ENCODE assay signal across 23 cellular contexts in genomic region chr17:39823407-39824054, GRCh38. TPM values are rescaled to one million over a fixed set of nuclear protein-coding genes. Genes with fewer than 3 reads are reported as not detected.
DNase-seq lines count a peak whose midpoint lies in the region; ATAC-seq, FAIRE-seq and TF ChIP-seq lines count a peak whose summit lies in the region.
"Had no signal": no experiment of that assay in that cellular context is flagged by ENCODE, and none has a peak within 500 bp of the region (broad histone marks: within the 10 kb centered on the region; RNA-seq: fewer than 3 reads in every experiment).

No MANE protein-coding gene starts in this region.

- TF ChIP-seq CTCF in natural killer cell (IDR thresholded peaks at IDR 0.05), result no peak

- CTCF ChIA-PET in T-cell (lab: Charles Lee), result interaction anchor here in 1 of 2 donors (0.6 kb wide), 2 partner anchors 206 to 688 kb away, joined by 3 to 7 read pairs; no protein-coding TSS in a partner anchor

- H3K9me3 Mint-ChIP-seq in natural killer cell, result peaks cover 0 to 5% of the 10 kb centered on the region in 2 donors
- peaks cover 17% of the 10 kb centered on the region for H3K9me3 Mint-ChIP-seq in natural killer cell treated with Interleukin-12 subunit alpha and Interleukin-12 subunit beta and Interleukin-15 and Interleukin-18, amount 100 ng/mL, for 72 hours
- peaks cover 12 to 29% (median 16%) of the 10 kb centered on the region in 3 donors for H3K9me3 Mint-ChIP-seq in T-cell
- H3K9me3 Mint-ChIP-seq in stimulated activated memory B cell treated with anti-CD40 and anti-IgM and Interleukin-4, amounts not matched to agents 10 μg/mL and 1 μg/mL and 100 μg/mL, for 72 hours, result peaks cover 18% of the 10 kb centered on the region

- POLR2A ChIA-PET in T-cell (lab: Charles Lee), result no interaction called here

- H3K4me3 Mint-ChIP-seq in natural killer cell (no peak overlapping the region), T-cell (no peak overlapping the region)
- no peak overlapping the region for H3K4me3 Mint-ChIP-seq in natural killer cell treated with Interleukin-12 subunit alpha and Interleukin-12 subunit beta and Interleukin-15 and Interleukin-18, amount 100 ng/mL, for 72 hours
- no peak overlapping the region for H3K4me3 Mint-ChIP-seq in stimulated activated memory B cell treated with anti-CD40 and anti-IgM and Interleukin-4, amounts not matched to agents 10 μg/mL and 1 μg/mL and 100 μg/mL, for 72 hours
- H3K4me3 Mint-ChIP-seq: effector memory CD8-positive, alpha-beta T cell; T-helper 2 cell treated with Interferon-gamma antibody and Interleukin-4, amounts not matched to agents 5 μg/mL and 100 μg/mL, for 36 hours had no signal

- H3K27me3 Mint-ChIP-seq in natural killer cell (ENCODE audit: low read depth in 2 of 2) (no peaks in the 10 kb centered on the region), T-cell (no peaks in the 10 kb centered on the region)
- no peaks in the 10 kb centered on the region for H3K27me3 Mint-ChIP-seq in natural killer cell treated with Interleukin-12 subunit alpha and Interleukin-12 subunit beta and Interleukin-15 and Interleukin-18, amount 100 ng/mL, for 72 hours
- no peaks in the 10 kb centered on the region for H3K27me3 Mint-ChIP-seq in stimulated activated memory B cell treated with anti-CD40 and anti-IgM and Interleukin-4, amounts not matched to agents 10 μg/mL and 1 μg/mL and 100 μg/mL, for 72 hours
- H3K27me3 Mint-ChIP-seq: effector memory CD8-positive, alpha-beta T cell had no signal

- FAIRE-seq in GM18507 (lab: Jason Lieb, UNC), result peak; percentile 15
- FAIRE-seq: frontal cortex had no signal

- intact Hi-C loops in natural killer cell (cut with micrococcal nuclease), result no loop called here

- ATAC-seq in natural killer cell, result no peak
- ATAC-seq in natural killer cell treated with Interleukin-12 subunit alpha and Interleukin-12 subunit beta and Interleukin-15 and Interleukin-18, amount 100 ng/mL, for 72 hours, result no peak
- ATAC-seq in T-cell (replicated peaks in 1 of 4), result no peak
- ATAC-seq in stimulated activated memory B cell treated with anti-CD40 and anti-IgM and Interleukin-4, amounts not matched to agents 10 μg/mL and 1 μg/mL and 100 μg/mL, for 72 hours, result no peak
- ATAC-seq: effector memory CD8-positive, alpha-beta T cell; left ventricle myocardium superior; mucosa of descending colon had no signal

- DNase-seq in natural killer cell (no peak), GM18507 (ENCODE audit: extremely low spot score, insufficient read length, low read depth) (no peak), T-cell (no peak), C1 segment of cervical spinal cord (lab: John Stamatoyannopoulos, UW) (no peak)
- no peak for DNase-seq in natural killer cell treated with Interleukin-12 subunit alpha and Interleukin-12 subunit beta and Interleukin-15 and Interleukin-18, amount 100 ng/mL, for 72 hours (ENCODE audit: low spot score)
- no peak for DNase-seq in stimulated activated naive CD4-positive, alpha-beta T cell treated with Interleukin-2 at 50 U/mL for 16 hours (lab: John Stamatoyannopoulos, UW)
- DNase-seq: brain microvascular endothelial cell; effector memory CD8-positive, alpha-beta T cell; H7; left ventricle myocardium superior; mucosa of descending colon; NCI-H2171 treated with DMSO at 0.1 percent for 48 hours; NCI-H526 treated with DMSO at 0.1 percent for 48 hours; SK-N-SH; tibial artery had no signal

- H3K4me1 Mint-ChIP-seq in natural killer cell, result peaks cover 52 to 61% of the 10 kb centered on the region in 2 donors
- H3K4me1 Mint-ChIP-seq in natural killer cell treated with Interleukin-12 subunit alpha and Interleukin-12 subunit beta and Interleukin-15 and Interleukin-18, amount 100 ng/mL, for 72 hours (ENCODE audit: low read depth in 2 of 2), result peaks cover 56 to 68% of the 10 kb centered on the region in 2 donors
- peaks cover 49 to 53% (median 53%) of the 10 kb centered on the region in 3 donors for H3K4me1 Mint-ChIP-seq in T-cell
- H3K4me1 Mint-ChIP-seq in stimulated activated memory B cell treated with anti-CD40 and anti-IgM and Interleukin-4, amounts not matched to agents 10 μg/mL and 1 μg/mL and 100 μg/mL, for 72 hours, result peaks cover 51% of the 10 kb centered on the region

- H3K36me3 Mint-ChIP-seq in natural killer cell, result peaks cover 26% of the 10 kb centered on the region
- peaks cover 60% of the 10 kb centered on the region for H3K36me3 Mint-ChIP-seq in natural killer cell treated with Interleukin-12 subunit alpha and Interleukin-12 subunit beta and Interleukin-15 and Interleukin-18, amount 100 ng/mL, for 72 hours
- peaks cover 77% of the 10 kb centered on the region for H3K36me3 Mint-ChIP-seq in T-cell
- H3K36me3 Mint-ChIP-seq in stimulated activated memory B cell treated with anti-CD40 and anti-IgM and Interleukin-4, amounts not matched to agents 10 μg/mL and 1 μg/mL and 100 μg/mL, for 72 hours, result peaks cover 92% of the 10 kb centered on the region

- H3K27ac Mint-ChIP-seq in natural killer cell (peak overlapping the region; percentile 73 to 94), T-cell (peak overlapping the region; percentile 80 to 99)
- H3K27ac Mint-ChIP-seq in natural killer cell treated with Interleukin-12 subunit alpha and Interleukin-12 subunit beta and Interleukin-15 and Interleukin-18, amount 100 ng/mL, for 72 hours, result peak overlapping the region in 1 of 2 donors; percentile 77
- peak overlapping the region; percentile 90 for H3K27ac Mint-ChIP-seq in stimulated activated memory B cell treated with anti-CD40 and anti-IgM and Interleukin-4, amounts not matched to agents 10 μg/mL and 1 μg/mL and 100 μg/mL, for 72 hours
- H3K27ac Mint-ChIP-seq: activated T-helper 2 cell treated with anti-CD3 and anti-CD28 coated beads, Interferon-gamma antibody, Interleukin-2, Interleukin-4, amounts not matched to agents 10 μg/mL and 5 μg/mL and 100 μg/mL, durations not matched to agents 14 hours and 24 hours and 36 hours; T-helper 2 cell treated with Interferon-gamma antibody and Interleukin-4, amounts not matched to agents 5 μg/mL and 100 μg/mL, for 36 hours had no signal

RNA-seq across cellular contexts. Expression of gene IKZF3, which starts 40.6 kb away (rescaled TPM):
- total RNA-seq in natural killer cell (100 to 1,000 TPM; 134 to 162 (median 139) TPM), T-cell (100 to 1,000 TPM in 3 of 5 donors, 10 to 100 TPM in 2; 78.1 to 112 (median 108) TPM)
- 10 to 100 TPM; 65.5 to 80.9 TPM for total RNA-seq in natural killer cell treated with Interleukin-12 subunit alpha and Interleukin-12 subunit beta and Interleukin-15 and Interleukin-18, amount 100 ng/mL, for 72 hours
- total RNA-seq: pulmonary artery endothelial cell had no signal

RNA-seq across cellular contexts. Expression of gene ZPBP2, which starts 44.5 kb away (rescaled TPM):
- not detected for total RNA-seq in natural killer cell
- total RNA-seq in natural killer cell treated with Interleukin-12 subunit alpha and Interleukin-12 subunit beta and Interleukin-15 and Interleukin-18, amount 100 ng/mL, for 72 hours, result not detected
- total RNA-seq in T-cell, result under 1 TPM in 1 of 5 donors, not detected in 4; 0.19 TPM
- total RNA-seq: activated T-helper 2 cell treated with anti-CD3 and anti-CD28 coated beads, Interferon-gamma antibody, Interleukin-2, Interleukin-4, amounts not matched to agents 10 μg/mL and 5 μg/mL and 100 μg/mL, durations not matched to agents 14 hours and 24 hours and 36 hours; Caco-2; esophagus muscularis mucosa; frontal cortex; H7; hepatocyte; left ventricle myocardium superior; mucosa of descending colon; pulmonary artery endothelial cell had no signal
